Comparison of ENCODE assay signal across 9 cellular contexts in genomic region chr10:89207181-89207800, GRCh38. TPM values are rescaled to one million over a fixed set of nuclear protein-coding genes. Genes with fewer than 3 reads are reported as not detected.
DNase-seq lines count a peak whose midpoint lies in the region; ATAC-seq and TF ChIP-seq lines count a peak whose summit lies in the region.
"Had no signal": no experiment of that assay in that cellular context is flagged by ENCODE, and none has a peak within 500 bp of the region (broad histone marks: within the 10 kb centered on the region; RNA-seq: fewer than 3 reads in every experiment).

A gene with protein sequence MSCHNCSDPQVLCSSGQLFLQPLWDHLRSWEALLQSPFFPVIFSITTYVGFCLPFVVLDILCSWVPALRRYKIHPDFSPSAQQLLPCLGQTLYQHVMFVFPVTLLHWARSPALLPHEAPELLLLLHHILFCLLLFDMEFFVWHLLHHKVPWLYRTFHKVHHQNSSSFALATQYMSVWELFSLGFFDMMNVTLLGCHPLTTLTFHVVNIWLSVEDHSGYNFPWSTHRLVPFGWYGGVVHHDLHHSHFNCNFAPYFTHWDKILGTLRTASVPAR (minus strand): TSS chr10:89207317. CDS start chr10:89207292, 25 bp downstream.

- ATAC-seq in GM23338 (peak; percentile 73), right cardiac atrium (peak; percentile 88 to 93), aorta (ENCODE audit: low FRiP score) (peak; percentile 86)
- ATAC-seq: HCT116 had no signal

- H2AFZ ChIP-seq in GM23338, result peak within 1 kb of the TSS; percentile 99

- no peak for TF ChIP-seq CTCF in AG09309 (IDR thresholded peaks at IDR 0.05; ENCODE audit: control insufficient read depth, insufficient read depth, low read depth, low read length, missing control alignments)
- no peak for TF ChIP-seq CTCF in GM23338 (conservative IDR thresholded peaks at IDR 0.05; ENCODE audit: low read depth in 2 of 2)
- no peak for TF ChIP-seq CTCF in astrocyte of the cerebellum (IDR thresholded peaks at IDR 0.05; ENCODE audit: low read depth, low read length, missing control alignments)

- H3K36me3 ChIP-seq in GM23338 (ENCODE audit: insufficient read depth), result no peaks in the 10 kb centered on the region
- H3K36me3 ChIP-seq in SJSA1, result no peaks in the 10 kb centered on the region
- H3K36me3 ChIP-seq in aorta (ENCODE audit: control insufficient read depth in 1 of 2, insufficient read depth in 2 of 2, low read length in 1 of 2), result no peaks in the 10 kb centered on the region

- peak within 1 kb of the TSS; percentile 74 for H3K4me3 Mint-ChIP-seq in GM23338

- H3K27me3 ChIP-seq in GM23338 (ENCODE audit: insufficient read depth), result peaks cover 68% of the 10 kb centered on the region
- no peaks in the 10 kb centered on the region for H3K27me3 ChIP-seq in SJSA1 (replicated peaks)
- H3K27me3 ChIP-seq in right cardiac atrium (ENCODE audit: control insufficient read depth, insufficient read depth), result no peaks in the 10 kb centered on the region
- H3K27me3 ChIP-seq in aorta (ENCODE audit: control insufficient read depth in 1 of 2, insufficient read depth in 2 of 2, low read length in 1 of 2), result peaks cover 0 to 2% of the 10 kb centered on the region in 2 donors

- H3K9me3 Mint-ChIP-seq in GM23338, result no peaks in the 10 kb centered on the region; the same call in 2 of the 3 replicates

- WGBS in right cardiac atrium, result under 1% methylated on average over 28 of the region's 28 CpGs
- WGBS in aorta, 2 donors, result 1% methylated on average over 28 of the region's 28 CpGs

- no peak within 1 kb of the TSS for H3K27ac ChIP-seq in GM23338 (ENCODE audit: low read depth)
- H3K27ac ChIP-seq in SJSA1, result no peak within 1 kb of the TSS
- H3K27ac ChIP-seq in right cardiac atrium (ENCODE audit: low read length), result peak within 1 kb of the TSS; percentile 77
- H3K27ac ChIP-seq in aorta (ENCODE audit: low read depth in 1 of 2, low read length in 2 of 2), result no peak within 1 kb of the TSS

- H4K20me1 ChIP-seq in GM23338 (replicated peaks; ENCODE audit: insufficient read depth), result no peaks in the 10 kb centered on the region

- no peak within 1 kb of the TSS for H3K27ac Mint-ChIP-seq in GM23338

- intact Hi-C loops in right cardiac atrium (cut with DNase I) (no loop called here), aorta (cut with DNase I) (loop anchor here in 1 of 2 donors (5.0 kb wide), 1 partner anchor 365 kb away; no protein-coding TSS in a partner anchor)

- H3K4me1 ChIP-seq in GM23338 (ENCODE audit: insufficient read depth), result peaks cover 30% of the 10 kb centered on the region
- H3K4me1 ChIP-seq in SJSA1 (replicated peaks), result peaks cover 42% of the 10 kb centered on the region
- peaks cover 3% of the 10 kb centered on the region for H3K4me1 ChIP-seq in right cardiac atrium (ENCODE audit: control insufficient read depth, insufficient read depth, low read length)
- no peaks in the 10 kb centered on the region for H3K4me1 ChIP-seq in aorta (ENCODE audit: control insufficient read depth in 1 of 2, insufficient read depth in 2 of 2, low read length in 2 of 2)

- peak within 1 kb of the TSS; percentile 50 for H3K4me3 ChIP-seq in AG09309 (ENCODE audit: control insufficient read depth, low read depth, low read length)
- H3K4me3 ChIP-seq in GM23338, result peak within 1 kb of the TSS; percentile 74
- H3K4me3 ChIP-seq in SJSA1, result peak within 1 kb of the TSS; percentile 27
- H3K4me3 ChIP-seq in astrocyte of the cerebellum (ENCODE audit: low read depth, low read length), result peak within 1 kb of the TSS; percentile 52
- H3K4me3 ChIP-seq in right cardiac atrium (ENCODE audit: low read length), result peak within 1 kb of the TSS; percentile 51
- peak within 1 kb of the TSS; percentile 15 to 31 for H3K4me3 ChIP-seq in aorta (ENCODE audit: low read length in 2 of 2)

- H3K4me1 Mint-ChIP-seq in GM23338, result peaks cover 16% of the 10 kb centered on the region

- no peaks in the 10 kb centered on the region for H3K36me3 Mint-ChIP-seq in GM23338 (ENCODE audit: low read depth)

- no peaks in the 10 kb centered on the region for H3K9me2 ChIP-seq in GM23338 (ENCODE audit: insufficient read depth)

- peaks cover 45% of the 10 kb centered on the region for H3K27me3 Mint-ChIP-seq in GM23338 (ENCODE audit: insufficient read depth, low read depth, poor library complexity)

- in situ Hi-C loops in astrocyte of the cerebellum (cut with HindIII; ENCODE audit: low sequenced_read_pairs), result loop anchor here (5.0 to 10.0 kb wide), 2 partner anchors 92 to 360 kb away; no protein-coding TSS in a partner anchor

- no peaks in the 10 kb centered on the region for H3K79me2 ChIP-seq in GM23338 (replicated peaks; ENCODE audit: insufficient read depth)

- H3K4me2 ChIP-seq in GM23338, result peak within 1 kb of the TSS; percentile 99

- H3K9me3 ChIP-seq in SJSA1 (replicated peaks) (no peaks in the 10 kb centered on the region), right cardiac atrium (ENCODE audit: control insufficient read depth, low read length) (no peaks in the 10 kb centered on the region), aorta (ENCODE audit: control insufficient read depth, low read length) (no peaks in the 10 kb centered on the region)

- DNase-seq in AG09309 (ENCODE audit: low read depth) (no peak), GM23338 (ENCODE audit: low spot score) (peak; percentile 86), SJSA1 (ENCODE audit: low read depth in 1 of 2, low spot score in 2 of 2) (peak; percentile 34 to 60), astrocyte of the cerebellum (ENCODE audit: low read depth) (peak; percentile 57), right cardiac atrium (peak; percentile 83 to 90 (median 88)), pons (ENCODE audit: low spot score) (peak; percentile 89), aorta (peak; percentile 85 to 92), SKM-1 treated with dmso at 0.1 percent for 144 hours (lab: John Stamatoyannopoulos, UW; ENCODE audit: unreplicated experiment) (no peak)

- H3F3A ChIP-seq in GM23338 (replicated peaks; ENCODE audit: low read depth), result 0 out of 2 replicates have a peak, but pooled peaks cover 7% of the 10 kb centered on the region

TF ChIP-seq in GM23338, 12 proteins besides CTCF, POLR2A, EP300 and RAD21 (continues in another document):
- no peak for TF ChIP-seq ZNF462 (CRISPR knock-in tag; IDR thresholded peaks at IDR 0.05)
- TF ChIP-seq EZH2 (IDR thresholded peaks at IDR 0.05; ENCODE audit: low read depth, unreplicated experiment), result peak; percentile 75

RNA-seq across cellular contexts. Expression of the gene that starts here (rescaled TPM):
- 0.47 and 1.3 TPM in 2 replicates for total RNA-seq in GM23338 (2014; rRNA removed; shearing (Covaris generic))
- polyA plus RNA-seq in GM23338 (2016; fragmentation: Nextera tagmentation; extraction: Ambion mirVana) (1.7 and 1.8 TPM in 2 replicates), right cardiac atrium (1.8 TPM), aorta (1 to 10 TPM in 1 of 2 donors, not detected in 1; 1.0 TPM)
- 0.55 TPM in 1 of 2 replicates, not detected in the other for total RNA-seq in SJSA1 (2014; rRNA removed; shearing (Covaris generic))
- total RNA-seq in right cardiac atrium (under 1 TPM; 0.24 to 0.67 (median 0.50) TPM), aorta (1 to 10 TPM; 1.7 to 2.4 TPM)

Comparison
In these comparisons a context has a peak if more than half of its experiments do, and no peak if none do; other contexts are left out.
1. Peak in DNase-seq and H3K4me3 ChIP-seq in SJSA1; RNA of the gene not detected or under 1 TPM.
2. DNase-seq: peak in GM23338 (single experiment), astrocyte of the cerebellum (single experiment), right cardiac atrium (3 of 3), pons (single experiment) and aorta (2 of 2); none in AG09309 (single experiment) and SKM-1 treated with dmso at 0.1 percent for 144 hours (single experiment).
3. H3K4me3 ChIP-seq: peak in every context shown above with its lines; median percentile 74 in GM23338; 52 in astrocyte of the cerebellum; 51 in right cardiac atrium; 50 in AG09309; 27 in SJSA1; 23 in aorta.
4. Peak in every context shown above with its lines, with median percentiles within 50 percentile points of each other: ATAC-seq.